Comparison of ENCODE assay signal across 18 cellular contexts in genomic region chr7:76983937-76984784, GRCh38. TPM values are rescaled to one million over a fixed set of nuclear protein-coding genes. Genes with fewer than 3 reads are reported as not detected.
DNase-seq lines count a peak whose midpoint lies in the region; ATAC-seq and TF ChIP-seq lines count a peak whose summit lies in the region.
"Not testable (repeated sequence)": the region's sequence is repeated elsewhere in the genome, so short reads cannot be mapped to it uniquely, and the experiment has no call there.
"Had no signal": no experiment of that assay in that cellular context is flagged by ENCODE, and none has a peak within 500 bp of the region (broad histone marks: within the 10 kb centered on the region; RNA-seq: fewer than 3 reads in every experiment).

No MANE protein-coding gene starts in this region.

- H3K9me3 ChIP-seq in RWPE2 (ENCODE audit: severe bottlenecking): not testable (repeated sequence)

- H3K27me3 Mint-ChIP-seq in central memory CD8-positive, alpha-beta T cell; naive thymus-derived CD8-positive, alpha-beta T cell: not testable (repeated sequence)

- H3K4me1 Mint-ChIP-seq in central memory CD8-positive, alpha-beta T cell: not testable (repeated sequence)
- peaks cover 0 to 10% (median 0%) of the 10 kb centered on the region in 4 donors for H3K4me1 Mint-ChIP-seq in naive thymus-derived CD8-positive, alpha-beta T cell

- not testable (repeated sequence) for H3K9me3 Mint-ChIP-seq in central memory CD8-positive, alpha-beta T cell; naive thymus-derived CD8-positive, alpha-beta T cell

- TF ChIP-seq CTCF in RWPE2 (IDR thresholded peaks at IDR 0.05; ENCODE audit: poor library complexity, severe bottlenecking): not testable (repeated sequence)

- peak; percentile 3 for ATAC-seq in GM18499 (IDR thresholded peaks at IDR 0.05; ENCODE audit: insufficient read depth, unreplicated experiment)
- ATAC-seq in GM19328 (IDR thresholded peaks at IDR 0.05; ENCODE audit: unreplicated experiment): peak; percentile 10
- ATAC-seq in GM21526 (IDR thresholded peaks at IDR 0.05; ENCODE audit: low FRiP score, unreplicated experiment): peak; percentile 6
- ATAC-seq in HG02798 (IDR thresholded peaks at IDR 0.05; ENCODE audit: poor library complexity, unreplicated experiment): peak; percentile 18
- peak; percentile 8 for ATAC-seq in HG03108 (IDR thresholded peaks at IDR 0.05; ENCODE audit: unreplicated experiment)
- ATAC-seq in RWPE2 (ENCODE audit: low read depth): peak; percentile 85
- peak; percentile 21 for ATAC-seq in central memory CD8-positive, alpha-beta T cell (replicated peaks; ENCODE audit: extremely low read depth, poor library complexity, severe bottlenecking)
- peak; percentile 25 to 53 for ATAC-seq in naive thymus-derived CD8-positive, alpha-beta T cell

- POLR2A ChIA-PET in naive thymus-derived CD8-positive, alpha-beta T cell (lab: Charles Lee): not testable (repeated sequence)

- H3K36me3 Mint-ChIP-seq in central memory CD8-positive, alpha-beta T cell (ENCODE audit: insufficient read depth): not testable (repeated sequence)
- H3K36me3 Mint-ChIP-seq in naive thymus-derived CD8-positive, alpha-beta T cell: peaks cover 0 to 12% (median 0%) of the 10 kb centered on the region in 3 donors

- DNase-seq in RWPE2 (ENCODE audit: low spot score); central memory CD8-positive, alpha-beta T cell (ENCODE audit: low spot score in 2 of 2); naive thymus-derived CD8-positive, alpha-beta T cell: not testable (repeated sequence)

- H3K27ac Mint-ChIP-seq in central memory CD8-positive, alpha-beta T cell (ENCODE audit: low read depth): not testable (repeated sequence)
- peak overlapping the region in 1 of 10 donors; percentile 57 for H3K27ac Mint-ChIP-seq in naive thymus-derived CD8-positive, alpha-beta T cell

- not testable (repeated sequence) for H3K36me3 ChIP-seq in RWPE2 (ENCODE audit: low read depth)

- H3K4me1 ChIP-seq in RWPE2 (ENCODE audit: insufficient read depth, poor library complexity, severe bottlenecking): not testable (repeated sequence)

- H3K4me3 ChIP-seq in RWPE2 (ENCODE audit: severe bottlenecking): not testable (repeated sequence)

- not testable (repeated sequence) for H3K4me3 Mint-ChIP-seq in central memory CD8-positive, alpha-beta T cell; naive thymus-derived CD8-positive, alpha-beta T cell

- H3K27me3 ChIP-seq in RWPE2 (ENCODE audit: insufficient read depth, poor library complexity, severe bottlenecking): not testable (repeated sequence)

- H3K27ac ChIP-seq in RWPE2 (ENCODE audit: poor library complexity, severe bottlenecking): not testable (repeated sequence)

RNA-seq across cellular contexts. Expression of gene SPDYE17, which starts 48.0 kb away (rescaled TPM):
- not detected for total RNA-seq in naive thymus-derived CD8-positive, alpha-beta T cell
- not detected for polyA plus RNA-seq in naive thymus-derived CD8-positive, alpha-beta T cell
- total RNA-seq: A673; activated naive CD8-positive, alpha-beta T cell treated with anti-CD3 and anti-CD28 coated beads for 36 hours; activated T-helper 1 cell treated with anti-CD3 and anti-CD28 coated beads, Interleukin-12 subunit alpha, Interleukin-12 subunit beta, Interleukin-2, Interleukin-4 antibody, amounts not matched to agents 30 ng/mL and 10 ng/mL and 1 ng/mL, durations not matched to agents 14 hours and 24 hours and 36 hours; colonic mucosa; hepatocyte; mammary epithelial cell; osteocyte; sigmoid colon; SJCRH30; stomach had no signal
- polyA plus RNA-seq: hepatocyte, mammary epithelial cell, sigmoid colon, stomach had no signal

Comparison
In these comparisons a context has a peak if more than half of its experiments do, and no peak if none do; other contexts are left out.
1. ATAC-seq: peak in every context shown above with its lines; median percentile 85 in RWPE2; 39 in naive thymus-derived CD8-positive, alpha-beta T cell; 21 in central memory CD8-positive, alpha-beta T cell; 18 in HG02798; 10 in GM19328; 8 in HG03108; 6 in GM21526; 3 in GM18499.